Comparison of ENCODE assay signal across 34 cellular contexts in genomic region chr7:136006208-136006607, GRCh38.
"Had no signal": no experiment of that assay in that cellular context is flagged by ENCODE, and none has a peak within 500 bp of the region (broad histone marks: within the 10 kb centered on the region; RNA-seq: fewer than 3 reads in every experiment).

No MANE protein-coding gene starts in this region.

- H3K27me3 ChIP-seq: MG63 had no signal

- H3K36me3 ChIP-seq: MG63 had no signal

- H3K9ac ChIP-seq: KMS-11 had no signal

- H3K4me3 ChIP-seq: MG63 had no signal

- H3K27ac ChIP-seq: KMS-11 had no signal

- DNase-seq: Karpas-422, Kasumi-1, MG63, MM.1S, MV-4-11, NCI-H1048, NCI-H1092, NCI-H1092 treated with DMSO at 0.1 percent for 48 hours, NCI-H1105, NCI-H1105 treated with DMSO at 0.1 percent for 48 hours, NCI-H1417, NCI-H1417 treated with DMSO at 0.1 percent for 48 hours, NCI-H1436, NCI-H1436 treated with DMSO at 0.1 percent for 48 hours, NCI-H146, NCI-H1694, NCI-H1694 treated with DMSO at 0.1 percent for 48 hours, NCI-H187, NCI-H187 treated with DMSO at 0.1 percent for 48 hours, NCI-H1930, NCI-H2029, NCI-H2029 treated with DMSO at 0.1 percent for 48 hours, NCI-H2081, NCI-H2081 treated with DMSO at 0.1 percent for 48 hours, NCI-H2107, NCI-H2171, NCI-H2171 treated with DMSO at 0.1 percent for 48 hours, NCI-H226, NCI-H345, NCI-H446, NCI-H446 treated with DMSO at 0.1 percent for 48 hours, NCI-H510A, NCI-H510A treated with DMSO at 0.1 percent for 48 hours had no signal

- H3K9me3 ChIP-seq: MG63 had no signal

- H3K4me2 ChIP-seq: KMS-11 had no signal
